In genomic region chr15:101693199-101693598, GRCh38 we compare ENCODE assay signal across 8 cellular contexts. TPM values are rescaled to one million over a fixed set of nuclear protein-coding genes. Genes with fewer than 3 reads are reported as not detected.
DNase-seq lines count a peak whose midpoint lies in the region; ATAC-seq, FAIRE-seq and TF ChIP-seq lines count a peak whose summit lies in the region.
"Not testable (repeated sequence)": the region's sequence is repeated elsewhere in the genome, so short reads cannot be mapped to it uniquely, and the experiment has no call there.

No MANE protein-coding gene starts in this region.

- H4K20me1 ChIP-seq in GM12878 (ENCODE audit: control insufficient read depth, insufficient read depth) = not testable (repeated sequence)

- not testable (repeated sequence) for TF ChIP-seq EP300 in GM12878 (IDR thresholded peaks at IDR 0.05; ENCODE audit: borderline replicate concordance in 1 of 2, control insufficient read depth in 1 of 2, low read depth in 2 of 2, low read length in 2 of 2); esophagus muscularis mucosa (IDR thresholded peaks at IDR 0.05)

- BruUV-seq in GM12878 (replicated peaks; lab: Mats Ljungman, UMichigan) = not testable (repeated sequence)

- H2AFZ ChIP-seq in GM12878 (ENCODE audit: control insufficient read depth, low read depth, low read length) = not testable (repeated sequence)

- not testable (repeated sequence) for H3K4me3 Mint-ChIP-seq in CD4-positive, alpha-beta memory T cell; T-helper 17 cell; activated CD4-positive, alpha-beta memory T cell treated with anti-CD3 and anti-CD28 coated beads, Interleukin-2, amount 10 ng/mL, durations not matched to agents 7 days and 5 days; activated T-helper 2 cell treated with anti-CD3 and anti-CD28 coated beads, Interferon-gamma antibody, Interleukin-2, Interleukin-4, amounts not matched to agents 10 μg/mL and 5 μg/mL and 100 μg/mL, durations not matched to agents 14 hours and 24 hours and 36 hours (ENCODE audit: low read depth); neural crest cell

- TF ChIP-seq CTCF in GM12878 (IDR thresholded peaks at IDR 0.05 in 2 of 3, conservative IDR thresholded peaks at IDR 0.05 in 1 of 3; ENCODE audit: control insufficient read depth in 2 of 3, extremely low read depth in 1 of 3, insufficient read depth in 1 of 3, low read depth in 3 of 3, low read length in 3 of 3); esophagus muscularis mucosa (IDR thresholded peaks at IDR 0.05); neural crest cell (conservative IDR thresholded peaks at IDR 0.05): not testable (repeated sequence)

- WGBS in GM12878 (ENCODE audit: insufficient coverage, insufficient replicate concordance, low lambda C conversion rate, missing lambda C conversion rate) = 26% methylated on average over 4 of the region's 4 CpGs
- WGBS in esophagus muscularis mucosa = 92% methylated on average over 4 of the region's 4 CpGs

- DNase-seq in CD4-positive, alpha-beta memory T cell; T-helper 17 cell; activated CD4-positive, alpha-beta memory T cell treated with anti-CD3 and anti-CD28 coated beads, Interleukin-2, amount 10 ng/mL, durations not matched to agents 7 days and 5 days; activated T-helper 2 cell treated with anti-CD3 and anti-CD28 coated beads, Interferon-gamma antibody, Interleukin-2, Interleukin-4, amounts not matched to agents 10 μg/mL and 5 μg/mL and 100 μg/mL, durations not matched to agents 14 hours and 24 hours and 36 hours (ENCODE audit: low spot score); GM12878 (ENCODE audit: low read depth, low spot score); neural crest cell (ENCODE audit: low read depth, low spot score): not testable (repeated sequence)
- peak; percentile 10 for DNase-seq in esophagus muscularis mucosa (ENCODE audit: extremely low spot score)
- DNase-seq in stimulated activated naive CD8-positive, alpha-beta T cell treated with anti-CD3 and anti-CD28 coated beads, Interleukin-15, Interleukin-2, amounts not matched to agents 100 U/mL and 50 U/mL, for 24 hours = peak; percentile 30

- RAD21 ChIA-PET in GM12878 (lab: Charles Lee; ENCODE audit: unreplicated experiment) = not testable (repeated sequence)

- ATAC-seq in T-helper 17 cell = not testable (repeated sequence)
- peak; percentile 55 for ATAC-seq in GM12878
- peak; percentile 48 for ATAC-seq in stimulated activated naive CD8-positive, alpha-beta T cell treated with anti-CD3 and anti-CD28 coated beads, Interleukin-15, Interleukin-2, amounts not matched to agents 100 U/mL and 50 U/mL, for 24 hours

- H3K27me3 ChIP-seq in CD4-positive, alpha-beta memory T cell (ENCODE audit: insufficient read depth, low read length); GM12878 (replicated peaks in 1 of 2; ENCODE audit: control insufficient read depth in 2 of 2, insufficient read depth in 2 of 2, low read length in 1 of 2); esophagus muscularis mucosa: not testable (repeated sequence)

- CTCF ChIA-PET in CD4-positive, alpha-beta memory T cell (lab: Charles Lee; ENCODE audit: partially characterized antibody); activated CD4-positive, alpha-beta memory T cell treated with anti-CD3 and anti-CD28 coated beads, Interleukin-2, amount 10 ng/mL, durations not matched to agents 7 days and 5 days (lab: Charles Lee); GM12878 (lab: Yijun Ruan, JAX): not testable (repeated sequence)

- peaks cover 18% of the 10 kb centered on the region for H3K4me1 ChIP-seq in CD4-positive, alpha-beta memory T cell (ENCODE audit: insufficient read depth, low read length)
- not testable (repeated sequence) for H3K4me1 ChIP-seq in GM12878 (ENCODE audit: control insufficient read depth, insufficient read depth, low read length); esophagus muscularis mucosa

- H3K27ac ChIP-seq in CD4-positive, alpha-beta memory T cell (ENCODE audit: low read depth, low read length); esophagus muscularis mucosa (replicated peaks in 1 of 4): not testable (repeated sequence)
- H3K27ac ChIP-seq in GM12878 (ENCODE audit: control insufficient read depth, insufficient read depth) = peak overlapping the region; percentile 18; the same call in 1 of the 2 replicates

- H3K27me3 Mint-ChIP-seq in CD4-positive, alpha-beta memory T cell; T-helper 17 cell; activated CD4-positive, alpha-beta memory T cell treated with anti-CD3 and anti-CD28 coated beads, Interleukin-2, amount 10 ng/mL, durations not matched to agents 7 days and 5 days; activated T-helper 2 cell treated with anti-CD3 and anti-CD28 coated beads, Interferon-gamma antibody, Interleukin-2, Interleukin-4, amounts not matched to agents 10 μg/mL and 5 μg/mL and 100 μg/mL, durations not matched to agents 14 hours and 24 hours and 36 hours (ENCODE audit: low read depth); neural crest cell (ENCODE audit: low read depth): not testable (repeated sequence)

- H3K9ac ChIP-seq in GM12878 (ENCODE audit: control insufficient read depth, insufficient read depth, low read length) = not testable (repeated sequence)

- POLR2A ChIA-PET in CD4-positive, alpha-beta memory T cell (lab: Charles Lee; ENCODE audit: partially characterized antibody); GM12878 (lab: Charles Lee): not testable (repeated sequence)
- POLR2A ChIA-PET in activated CD4-positive, alpha-beta memory T cell treated with anti-CD3 and anti-CD28 coated beads, Interleukin-2, amount 10 ng/mL, durations not matched to agents 7 days and 5 days (lab: Charles Lee) = interaction anchor here (1.2 kb wide), 1 partner anchor 10 kb away, joined by 3 read pairs; no protein-coding TSS in a partner anchor

- not testable (repeated sequence) for H3K36me3 ChIP-seq in CD4-positive, alpha-beta memory T cell (ENCODE audit: insufficient read depth, low read length); GM12878 (ENCODE audit: control insufficient read depth in 2 of 2, insufficient read depth in 2 of 2, low read length in 1 of 2)
- peaks cover 20 to 83% (median 54%) of the 10 kb centered on the region in 4 donors for H3K36me3 ChIP-seq in esophagus muscularis mucosa

- H3K9me3 ChIP-seq in CD4-positive, alpha-beta memory T cell (ENCODE audit: control insufficient read depth in 1 of 2, low read length in 2 of 2); T-helper 17 cell (ENCODE audit: control insufficient read depth, low read length, poor library complexity, severe bottlenecking); GM12878 (replicated peaks; ENCODE audit: control insufficient read depth, insufficient read depth, low read length); esophagus muscularis mucosa: not testable (repeated sequence)

- H3K9me3 Mint-ChIP-seq in CD4-positive, alpha-beta memory T cell; activated CD4-positive, alpha-beta memory T cell treated with anti-CD3 and anti-CD28 coated beads, Interleukin-2, amount 10 ng/mL, durations not matched to agents 7 days and 5 days; neural crest cell: not testable (repeated sequence)
- peaks cover 11% of the 10 kb centered on the region for H3K9me3 Mint-ChIP-seq in activated T-helper 2 cell treated with anti-CD3 and anti-CD28 coated beads, Interferon-gamma antibody, Interleukin-2, Interleukin-4, amounts not matched to agents 10 μg/mL and 5 μg/mL and 100 μg/mL, durations not matched to agents 14 hours and 24 hours and 36 hours

- SMC1A ChIA-PET in GM12878 (lab: Charles Lee; ENCODE audit: uncharacterized antibody, unreplicated experiment) = interaction anchor here (1.4 kb wide), 1 partner anchor 25 kb away, joined by 3 read pairs; no protein-coding TSS in a partner anchor

- peaks cover 18 to 45% (median 22%) of the 10 kb centered on the region in 4 donors for H3K4me1 Mint-ChIP-seq in CD4-positive, alpha-beta memory T cell
- H3K4me1 Mint-ChIP-seq in T-helper 17 cell = peaks cover 13% of the 10 kb centered on the region
- H3K4me1 Mint-ChIP-seq in activated CD4-positive, alpha-beta memory T cell treated with anti-CD3 and anti-CD28 coated beads, Interleukin-2, amount 10 ng/mL, durations not matched to agents 7 days and 5 days = peaks cover 54% of the 10 kb centered on the region
- H3K4me1 Mint-ChIP-seq in activated T-helper 2 cell treated with anti-CD3 and anti-CD28 coated beads, Interferon-gamma antibody, Interleukin-2, Interleukin-4, amounts not matched to agents 10 μg/mL and 5 μg/mL and 100 μg/mL, durations not matched to agents 14 hours and 24 hours and 36 hours (ENCODE audit: low read depth) = peaks cover 50% of the 10 kb centered on the region
- not testable (repeated sequence) for H3K4me1 Mint-ChIP-seq in neural crest cell

- not testable (repeated sequence) for TF ChIP-seq POLR2A in GM12878 (IDR thresholded peaks at IDR 0.05; ENCODE audit: low read depth, low read length); esophagus muscularis mucosa (IDR thresholded peaks at IDR 0.05; ENCODE audit: low read depth)

- intact Hi-C loops in CD4-positive, alpha-beta memory T cell (cut with micrococcal nuclease); GM12878 (cut with micrococcal nuclease; ENCODE audit: unreplicated experiment); esophagus muscularis mucosa (cut with DNase I): not testable (repeated sequence)
- intact Hi-C loops in activated T-helper 2 cell treated with anti-CD3 and anti-CD28 coated beads, Interferon-gamma antibody, Interleukin-2, Interleukin-4, amounts not matched to agents 10 μg/mL and 5 μg/mL and 100 μg/mL, durations not matched to agents 14 hours and 24 hours and 36 hours (cut with micrococcal nuclease) = loop anchor here (1.0 to 5.0 kb wide), 2 partner anchors 30 to 41 kb away; partner anchors contain the start of gene TM2D3

- not testable (repeated sequence) for H3K79me2 ChIP-seq in GM12878 (ENCODE audit: control insufficient read depth, insufficient read depth, low read length)

- not testable (repeated sequence) for TF ChIP-seq RAD21 in GM12878 (IDR thresholded peaks at IDR 0.05; ENCODE audit: insufficient read depth, low read depth, low read length)

- not testable (repeated sequence) for FAIRE-seq in GM12878 (lab: Jason Lieb, UNC)

- peaks cover 57 to 70% of the 10 kb centered on the region in 2 donors for H3K36me3 Mint-ChIP-seq in CD4-positive, alpha-beta memory T cell
- not testable (repeated sequence) for H3K36me3 Mint-ChIP-seq in T-helper 17 cell (ENCODE audit: low read depth)
- peaks cover 52% of the 10 kb centered on the region for H3K36me3 Mint-ChIP-seq in activated CD4-positive, alpha-beta memory T cell treated with anti-CD3 and anti-CD28 coated beads, Interleukin-2, amount 10 ng/mL, durations not matched to agents 7 days and 5 days (ENCODE audit: low read depth)
- peaks cover 48% of the 10 kb centered on the region for H3K36me3 Mint-ChIP-seq in activated T-helper 2 cell treated with anti-CD3 and anti-CD28 coated beads, Interferon-gamma antibody, Interleukin-2, Interleukin-4, amounts not matched to agents 10 μg/mL and 5 μg/mL and 100 μg/mL, durations not matched to agents 14 hours and 24 hours and 36 hours (ENCODE audit: low read depth)
- peaks cover 24% of the 10 kb centered on the region for H3K36me3 Mint-ChIP-seq in neural crest cell (ENCODE audit: low read depth)

- H3K4me3 ChIP-seq in CD4-positive, alpha-beta memory T cell (ENCODE audit: low read length in 2 of 2); GM12878; esophagus muscularis mucosa: not testable (repeated sequence)

- in situ Hi-C loops in GM12878 (cut with MboI) = not testable (repeated sequence)

- H3K4me2 ChIP-seq in GM12878 (ENCODE audit: control insufficient read depth, insufficient read depth) = not testable (repeated sequence)

- peak overlapping the region in 5 of 7 donors; percentile 37 to 77 (median 51) for H3K27ac Mint-ChIP-seq in CD4-positive, alpha-beta memory T cell
- H3K27ac Mint-ChIP-seq in T-helper 17 cell (peak overlapping the region; percentile 43), neural crest cell (ENCODE audit: unreplicated experiment) (peak overlapping the region; percentile 22)
- peak overlapping the region; percentile 52 for H3K27ac Mint-ChIP-seq in activated CD4-positive, alpha-beta memory T cell treated with anti-CD3 and anti-CD28 coated beads, Interleukin-2, amount 10 ng/mL, durations not matched to agents 7 days and 5 days
- peak overlapping the region; percentile 80 for H3K27ac Mint-ChIP-seq in activated T-helper 2 cell treated with anti-CD3 and anti-CD28 coated beads, Interferon-gamma antibody, Interleukin-2, Interleukin-4, amounts not matched to agents 10 μg/mL and 5 μg/mL and 100 μg/mL, durations not matched to agents 14 hours and 24 hours and 36 hours

RNA-seq across cellular contexts. Expression of gene TARS3, which starts 31.1 kb away (rescaled TPM):
- total RNA-seq in CD4-positive, alpha-beta memory T cell = 10 to 100 TPM; 35.8 to 39.8 TPM
- 10 to 100 TPM in 1 of 2 donors, 1 to 10 TPM in 1; 8.9 to 17.2 TPM for polyA plus RNA-seq in CD4-positive, alpha-beta memory T cell
- total RNA-seq in T-helper 17 cell (10 to 100 TPM; 13.4 to 17.6 TPM), GM12878 (2014; rRNA removed) (6.9 and 10.4 TPM in 2 replicates), GM12878 (2014; rRNA removed; fragmentation: Illumina TruSeq; extraction: Trizol) (7.8 and 10.7 TPM in 2 replicates), GM12878 (2021) (4.1 and 5.1 TPM in 2 replicates), esophagus muscularis mucosa (10 to 100 TPM; 16.7 to 26.6 (median 23.5) TPM), neural crest cell (17.7 and 18.1 TPM in 2 replicates)
- 10 to 100 TPM; 10.3 to 12.3 TPM for total RNA-seq in activated CD4-positive, alpha-beta memory T cell treated with anti-CD3 and anti-CD28 coated beads, Interleukin-2, amount 10 ng/mL, durations not matched to agents 7 days and 5 days
- 14.1 and 14.5 TPM in 2 replicates for total RNA-seq in activated T-helper 2 cell treated with anti-CD3 and anti-CD28 coated beads, Interferon-gamma antibody, Interleukin-2, Interleukin-4, amounts not matched to agents 10 μg/mL and 5 μg/mL and 100 μg/mL, durations not matched to agents 14 hours and 24 hours and 36 hours
- 33.0 and 34.3 TPM in 2 replicates for total RNA-seq in GM12878 (2013; cell fraction: nucleolus; rRNA removed)
- 3.6 TPM for polyA plus RNA-seq in GM12878 (2011; ENCODE audit: low read depth)
- polyA plus RNA-seq in GM12878 (2011; rRNA removed) (5.8 and 7.8 TPM in 2 replicates), GM12878 (2014; fragmentation: Illumina TruSeq; extraction: Trizol) (6.1 and 10.2 TPM in 2 replicates), GM12878 (2014; fragmentation: Nextera tagmentation; extraction: Ambion mirVana) (1 to 10 TPM; 1.4 to 2.2 TPM), GM12878 (2014; rRNA removed) (4.4 and 4.8 TPM in 2 replicates), GM12878 (2016; fragmentation: Nextera tagmentation; extraction: Ambion mirVana) (1 to 10 TPM; 4.8 to 5.5 TPM)
- 2.8 and 2.9 TPM in 2 replicates for polyA plus RNA-seq in GM12878 (2011; cell fraction: cytosol; rRNA removed)
- polyA plus RNA-seq in GM12878 (2011; cell fraction: nucleus; rRNA removed) = 8.2 and 9.3 TPM in 2 replicates
- 4.8 and 5.4 TPM in 2 replicates for polyA plus RNA-seq in GM12878 (2012)
- 5.3 and 7.8 TPM in 2 replicates for polyA minus RNA-seq in GM12878 (2011; rRNA and poly(A)+ RNA removed)
- 1.5 and 2.4 TPM in 2 replicates for polyA minus RNA-seq in GM12878 (2011; cell fraction: cytosol; rRNA and poly(A)+ RNA removed)
- 9.6 and 15.1 TPM in 2 replicates for polyA minus RNA-seq in GM12878 (2011; cell fraction: nucleus; rRNA and poly(A)+ RNA removed)

RNA-seq across cellular contexts. Expression of gene TM2D3, which starts 41.0 kb away (rescaled TPM):
- 10 to 100 TPM; 86.3 to 92.9 TPM for total RNA-seq in CD4-positive, alpha-beta memory T cell
- polyA plus RNA-seq in CD4-positive, alpha-beta memory T cell = 10 to 100 TPM; 35.1 to 40.3 TPM
- total RNA-seq in T-helper 17 cell (10 to 100 TPM; 66.0 to 91.0 TPM), GM12878 (2014; rRNA removed) (41.2 and 42.6 TPM in 2 replicates), GM12878 (2014; rRNA removed; fragmentation: Illumina TruSeq; extraction: Trizol) (32.1 and 32.4 TPM in 2 replicates), GM12878 (2021) (27.9 and 28.7 TPM in 2 replicates), esophagus muscularis mucosa (10 to 100 TPM; 35.5 to 50.5 (median 40.5) TPM), neural crest cell (50.7 and 54.2 TPM in 2 replicates)
- 10 to 100 TPM; 41.8 to 43.8 TPM for total RNA-seq in activated CD4-positive, alpha-beta memory T cell treated with anti-CD3 and anti-CD28 coated beads, Interleukin-2, amount 10 ng/mL, durations not matched to agents 7 days and 5 days
- 40.4 and 42.6 TPM in 2 replicates for total RNA-seq in activated T-helper 2 cell treated with anti-CD3 and anti-CD28 coated beads, Interferon-gamma antibody, Interleukin-2, Interleukin-4, amounts not matched to agents 10 μg/mL and 5 μg/mL and 100 μg/mL, durations not matched to agents 14 hours and 24 hours and 36 hours
- total RNA-seq in GM12878 (2013; cell fraction: nucleolus; rRNA removed) = 114 and 119 TPM in 2 replicates
- polyA plus RNA-seq in GM12878 (2011; ENCODE audit: low read depth) = 28.0 TPM
- polyA plus RNA-seq in GM12878 (2011; rRNA removed) (84.5 and 86.3 TPM in 2 replicates), GM12878 (2014; fragmentation: Illumina TruSeq; extraction: Trizol) (24.9 and 28.3 TPM in 2 replicates), GM12878 (2014; fragmentation: Nextera tagmentation; extraction: Ambion mirVana) (10 to 100 TPM; 48.7 to 71.8 TPM), GM12878 (2014; rRNA removed) (28.1 and 30.0 TPM in 2 replicates), GM12878 (2016; fragmentation: Nextera tagmentation; extraction: Ambion mirVana) (10 to 100 TPM; 52.4 to 53.5 TPM)
- 49.7 and 55.4 TPM in 2 replicates for polyA plus RNA-seq in GM12878 (2011; cell fraction: cytosol; rRNA removed)
- polyA plus RNA-seq in GM12878 (2011; cell fraction: nucleus; rRNA removed) = 57.0 and 64.8 TPM in 2 replicates
- 42.4 and 46.1 TPM in 2 replicates for polyA plus RNA-seq in GM12878 (2012)
- 65.1 and 69.1 TPM in 2 replicates for polyA minus RNA-seq in GM12878 (2011; rRNA and poly(A)+ RNA removed)
- polyA minus RNA-seq in GM12878 (2011; cell fraction: cytosol; rRNA and poly(A)+ RNA removed) = 17.4 and 26.0 TPM in 2 replicates
- polyA minus RNA-seq in GM12878 (2011; cell fraction: nucleus; rRNA and poly(A)+ RNA removed) = 88.4 and 129 TPM in 2 replicates

Comparison
In these comparisons a context has a peak if more than half of its experiments do, and no peak if none do; other contexts are left out.
1. H3K27ac Mint-ChIP-seq: peak in every context shown above with its lines; median percentile 80 in activated T-helper 2 cell treated with anti-CD3 and anti-CD28 coated beads, Interferon-gamma antibody, Interleukin-2, Interleukin-4, amounts not matched to agents 10 μg/mL and 5 μg/mL and 100 μg/mL, durations not matched to agents 14 hours and 24 hours and 36 hours; 52 in activated CD4-positive, alpha-beta memory T cell treated with anti-CD3 and anti-CD28 coated beads, Interleukin-2, amount 10 ng/mL, durations not matched to agents 7 days and 5 days; 51 in CD4-positive, alpha-beta memory T cell; 43 in T-helper 17 cell; 22 in neural crest cell.